ENCODE assay signal across 13 cellular contexts in genomic region chr17:80319999-80320344, GRCh38.
"Had no signal": no experiment of that assay in that cellular context is flagged by ENCODE, and none has a peak within 500 bp of the region (broad histone marks: within the 10 kb centered on the region; RNA-seq: fewer than 3 reads in every experiment).

No MANE protein-coding gene starts in this region.

- H3K36me3 ChIP-seq: ovary, uterus had no signal

- H3K4me3 Mint-ChIP-seq: mesothelial cell of epicardium had no signal

- DNase-seq: activated CD4-positive, alpha-beta T cell treated with anti-CD3 and anti-CD28 coated beads for 4 hours; activated CD8-positive, alpha-beta memory T cell treated with anti-CD3 and anti-CD28 coated beads for 24 hours; activated T-cell treated with anti-CD3 and anti-CD28 coated beads for 4 hours; gastrocnemius medialis; heart left ventricle; ovary; sigmoid colon; stimulated activated CD4-positive, alpha-beta T cell treated with anti-CD3 and anti-CD28 coated beads, Interleukin-12 subunit alpha, Interleukin-12 subunit beta, amount 100 ng/mL, for 4 hours; stimulated activated CD4-positive, alpha-beta T cell treated with anti-CD3 and anti-CD28 coated beads, Interleukin-2, amount 100 ng/mL, for 24 hours; uterus had no signal

- H3K27me3 ChIP-seq: cardiac muscle cell, gastrocnemius medialis, heart left ventricle, ovary, sigmoid colon, tibial artery, uterus had no signal

- H3K27ac Mint-ChIP-seq: mesothelial cell of epicardium had no signal

- H3K9me3 ChIP-seq: gastrocnemius medialis, ovary, sigmoid colon, tibial artery, uterus had no signal

- H3K4me3 ChIP-seq: cardiac muscle cell, gastrocnemius medialis, heart left ventricle, ovary, sigmoid colon, tibial artery, uterus had no signal

- H3K4me1 ChIP-seq: gastrocnemius medialis, tibial artery, uterus had no signal

- ATAC-seq: heart left ventricle had no signal

- H3K27ac ChIP-seq: cardiac muscle cell, heart left ventricle, ovary, sigmoid colon, tibial artery, uterus had no signal
